In the genomic region with DNA sequence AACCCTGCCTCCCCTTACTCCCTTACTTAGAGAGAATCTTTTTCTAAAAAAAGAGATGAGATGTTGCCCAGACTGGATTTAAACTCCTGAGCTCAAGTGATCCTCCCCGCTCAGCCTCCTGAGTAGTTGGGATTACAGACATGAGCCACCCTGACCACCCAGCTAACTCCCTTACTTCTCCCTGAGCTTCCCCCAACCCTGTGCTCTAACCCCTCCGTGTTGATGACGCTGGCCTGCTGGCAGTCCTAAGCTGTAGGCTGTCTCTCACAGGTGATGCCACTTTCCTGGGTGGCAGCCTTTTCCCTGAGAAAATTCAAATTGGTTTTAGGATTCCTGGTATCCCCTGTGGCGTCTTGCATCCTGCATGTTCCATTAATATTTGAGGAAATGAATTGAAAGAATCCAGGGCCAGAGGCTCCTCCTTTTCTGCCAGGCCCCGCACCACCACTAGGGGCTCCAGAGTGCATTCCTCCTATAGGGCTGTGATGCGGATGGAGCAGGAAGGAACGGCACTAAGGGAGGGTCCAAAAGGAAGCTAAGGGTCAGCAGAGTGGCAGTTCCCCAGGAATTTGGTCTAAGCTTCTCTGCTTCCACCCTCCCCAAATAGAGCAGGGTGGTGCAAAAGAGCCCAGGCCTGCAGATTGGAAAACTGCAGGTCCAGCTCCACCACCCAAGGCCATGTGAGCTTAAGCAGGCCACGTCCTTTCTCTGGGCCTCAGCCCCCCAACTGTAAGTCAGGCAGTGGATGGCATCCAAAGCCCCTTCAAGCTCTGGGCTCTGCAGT, we compare ENCODE assay signal across 8 cellular contexts.
DNase-seq lines count a peak whose midpoint lies in the region; ATAC-seq and TF ChIP-seq lines count a peak whose summit lies in the region.

No MANE protein-coding gene starts in this region.

- H3K4me3 ChIP-seq in cardiac fibroblast (replicated peaks in 1 of 2; ENCODE audit: low read depth in 2 of 2, low read length in 2 of 2) (no peak overlapping the region), kidney epithelial cell (ENCODE audit: low read depth, low read length) (no peak overlapping the region)

- no peaks in the 10 kb centered on the region for H3K36me3 ChIP-seq in kidney epithelial cell (ENCODE audit: control insufficient read depth, insufficient read depth, low read length)

- TF ChIP-seq CTCF in cardiac fibroblast (IDR thresholded peaks at IDR 0.05; ENCODE audit: low read depth, low read length) (peak; percentile 100), kidney epithelial cell (IDR thresholded peaks at IDR 0.05; ENCODE audit: insufficient read depth, low read length, poor library complexity, severe bottlenecking) (peak; percentile 98)

- H3K27me3 ChIP-seq in kidney epithelial cell (ENCODE audit: control insufficient read depth, insufficient read depth, low read length) = no peaks in the 10 kb centered on the region

- ATAC-seq in HG02588 (IDR thresholded peaks at IDR 0.05; ENCODE audit: unreplicated experiment) = no peak

- DNase-seq in NCI-H345 treated with DMSO at 0.1 percent for 48 hours (lab: John Stamatoyannopoulos, UW; ENCODE audit: unreplicated experiment) = peak; percentile 0
- no peak for DNase-seq in NCI-H345 (lab: John Stamatoyannopoulos, UW)
- peak; percentile 44 for DNase-seq in NCI-H1694 (lab: John Stamatoyannopoulos, UW)
- peak; percentile 32 for DNase-seq in activated CD4-positive, CD25-positive, alpha-beta regulatory T cell treated with anti-CD3 and anti-CD28 coated beads, Interleukin-2, amount 50 U/mL, for 16 hours (ENCODE audit: low read depth, low spot score)
- DNase-seq in cardiac fibroblast (ENCODE audit: low read depth in 2 of 2) = peak; percentile 58 to 59
- DNase-seq in kidney epithelial cell (ENCODE audit: low read depth) = no peak
- peak; percentile 72 for DNase-seq in stimulated activated CD4-positive, alpha-beta T cell treated with anti-CD3 and anti-CD28 coated beads, Interleukin-2, amount 100 ng/mL, for 48 hours

Comparison
In these comparisons a context has a peak if more than half of its experiments do, and no peak if none do; other contexts are left out.
1. DNase-seq: peak in NCI-H345 treated with DMSO at 0.1 percent for 48 hours (single experiment), NCI-H1694 (single experiment), activated CD4-positive, CD25-positive, alpha-beta regulatory T cell treated with anti-CD3 and anti-CD28 coated beads, Interleukin-2, amount 50 U/mL, for 16 hours (single experiment), cardiac fibroblast (2 of 2) and stimulated activated CD4-positive, alpha-beta T cell treated with anti-CD3 and anti-CD28 coated beads, Interleukin-2, amount 100 ng/mL, for 48 hours (2 of 2); none in NCI-H345 (single experiment) and kidney epithelial cell (single experiment).